1 cellular context compared by ENCODE assay signal in genomic region chr19:46788101-46788967, GRCh38.
A peak's percentile ranks its signal among the peaks of the same experiment; 100 is the strongest.
TF ChIP-seq lines count a peak whose summit lies in the region.

Gene SLC1A5 (minus strand): TSS chr19:46788594. CDS start chr19:46787965, 629 bp downstream.

TF ChIP-seq in GM12878, 131 proteins besides CTCF, POLR2A, EP300 and RAD21 (continued from another document and continues in another):
- TF ChIP-seq IRF3 (IDR thresholded peaks at IDR 0.05) (no peak), BCL11A (IDR thresholded peaks at IDR 0.05; ENCODE audit: low read depth, low read length) (no peak), RCOR1 (conservative IDR thresholded peaks at IDR 0.05; ENCODE audit: low read depth, low read length) (no peak), ELK1 (IDR thresholded peaks at IDR 0.05; ENCODE audit: low read depth, low read length) (0 out of 2 replicates have a peak, but pooled peaks have one; percentile 58), SMAD5 (IDR thresholded peaks at IDR 0.05; ENCODE audit: low read depth) (peak; percentile 97), CEBPB (IDR thresholded peaks at IDR 0.05; ENCODE audit: borderline replicate concordance in 1 of 2, low read depth in 2 of 2, low read length in 2 of 2) (no peak), SMAD1 (IDR thresholded peaks at IDR 0.05; ENCODE audit: low read depth, partially characterized antibody) (no peak), ESRRA (IDR thresholded peaks at IDR 0.05; ENCODE audit: low read length) (no peak), MEF2B (IDR thresholded peaks at IDR 0.05; ENCODE audit: partially characterized antibody, poor library complexity, severe bottlenecking) (no peak), SUZ12 (IDR thresholded peaks at IDR 0.05; ENCODE audit: unreplicated experiment) (no peak), FOS (IDR thresholded peaks at IDR 0.05; ENCODE audit: borderline replicate concordance, extremely low read depth, insufficient read length) (no peak), MYC (IDR thresholded peaks at IDR 0.05; ENCODE audit: insufficient read depth, insufficient read length, insufficient replicate concordance, low read length, severe bottlenecking) (peak; percentile 95), SIX5 (IDR thresholded peaks at IDR 0.05; ENCODE audit: low read depth, low read length, severe bottlenecking) (no peak), TCF7 (IDR thresholded peaks at IDR 0.05; ENCODE audit: borderline replicate concordance) (no peak), IRF4 (IDR thresholded peaks at IDR 0.05; ENCODE audit: low read depth, low read length) (no peak), MYB (IDR thresholded peaks at IDR 0.05; ENCODE audit: borderline replicate concordance, low read depth, low read length) (no peak), TAF1 (IDR thresholded peaks at IDR 0.05; ENCODE audit: borderline replicate concordance, low read depth, low read length) (peak; percentile 100), NRF1 (conservative IDR thresholded peaks at IDR 0.05; ENCODE audit: low read depth, low read length) (no peak), ATF3 (IDR thresholded peaks at IDR 0.05; ENCODE audit: borderline replicate concordance, extremely low read depth, low read depth, low read length) (no peak), GATAD2B (conservative IDR thresholded peaks at IDR 0.05; ENCODE audit: low read depth) (0 out of 2 replicates have a peak, but pooled peaks have one; percentile 28), PRDM15 (CRISPR knock-in tag; IDR thresholded peaks at IDR 0.05) (no peak), DPF2 (IDR thresholded peaks at IDR 0.05) (peak; percentile 29; the same call in 1 of the 2 replicates), STAT3 (IDR thresholded peaks at IDR 0.05; ENCODE audit: low read depth, low read length) (no peak), BCLAF1 (IDR thresholded peaks at IDR 0.05) (no peak), IKZF2 (IDR thresholded peaks at IDR 0.05) (peak in 1 of 2 experiments; percentile 53; a peak in 3 of 4 replicates), ZBTB4 (CRISPR knock-in tag; IDR thresholded peaks at IDR 0.05) (no peak), SRF (IDR thresholded peaks at IDR 0.05; ENCODE audit: low read depth in 2 of 2, low read length in 2 of 2) (no peak), POLR2AphosphoS5 (IDR thresholded peaks at IDR 0.05; ENCODE audit: low read length) (peak; percentile 100), ZNF687 (IDR thresholded peaks at IDR 0.05) (peak; percentile 87), RAD51 (IDR thresholded peaks at IDR 0.05) (no peak), E2F4 (IDR thresholded peaks at IDR 0.05; ENCODE audit: low read depth, low read length) (peak; percentile 63; the same call in 1 of the 2 replicates), RUNX3 (IDR thresholded peaks at IDR 0.05; ENCODE audit: low read length) (peak; percentile 64), SIN3A (IDR thresholded peaks at IDR 0.05; ENCODE audit: low read depth, low read length) (peak; percentile 94), HDAC2 (IDR thresholded peaks at IDR 0.05) (no peak), MEF2A (IDR thresholded peaks at IDR 0.05; ENCODE audit: insufficient read depth, low read depth, low read length) (0 out of 2 replicates have a peak, but pooled peaks have one; percentile 34), IRF5 (IDR thresholded peaks at IDR 0.05; ENCODE audit: borderline replicate concordance) (no peak), PAX8 (IDR thresholded peaks at IDR 0.05) (no peak), ZSCAN29 (IDR thresholded peaks at IDR 0.05) (no peak), WRNIP1 (IDR thresholded peaks at IDR 0.05; ENCODE audit: borderline replicate concordance, low read depth, low read length) (0 out of 2 replicates have a peak, but pooled peaks have one; percentile 62)
